In genomic region chr2:218291934-218292699, GRCh38 we compare ENCODE assay signal across 8 cellular contexts. TPM values are rescaled to one million over a fixed set of nuclear protein-coding genes. Genes with fewer than 3 reads are reported as not detected.
A peak's percentile ranks its signal among the peaks of the same experiment; 100 is the strongest.
DNase-seq lines count a peak whose midpoint lies in the region; ATAC-seq, FAIRE-seq and TF ChIP-seq lines count a peak whose summit lies in the region.

TSS of gene TMBIM1 (minus strand) at chr2:218292503. CDS start at chr2:218282141, 10,362 bp downstream.

- H2BK12ac ChIP-seq in H1 (ENCODE audit: low read depth, low read length), result peak within 1 kb of the TSS; percentile 77

- no peak within 1 kb of the TSS for H4K5ac ChIP-seq in H1 (ENCODE audit: insufficient read length, low read depth, low read length)

- ATAC-seq in HG02588 (IDR thresholded peaks at IDR 0.05; ENCODE audit: unreplicated experiment), result peak; percentile 71

- POLR2A ChIA-PET in H1 (lab: Charles Lee; ENCODE audit: partially characterized antibody), result interaction anchor here (0.6 to 1.7 kb wide), 3 partner anchors 10 to 101 kb away, joined by 3 read pairs; no protein-coding TSS in a partner anchor

- H3K4me1 ChIP-seq in H1 (replicated peaks in 1 of 4; ENCODE audit: control insufficient read depth in 3 of 4, insufficient read depth in 4 of 4, low read length in 3 of 4), result peaks cover 0 to 9% (median 4%) of the 10 kb centered on the region in 4 experiments; a peak in 6 of 7 replicates

- WGBS in H1 (ENCODE audit: extremely low coverage in 1 of 2, insufficient coverage in 1 of 2, insufficient read length in 1 of 2, insufficient replicate concordance in 2 of 2, low coverage in 1 of 2, low lambda C conversion rate in 2 of 2, missing lambda C conversion rate in 1 of 2), 2 experiments, result 15% methylated on average over 33 of the region's 62 CpGs; no CpG with 5 or more reads in 1 of the 2 experiments

- TF ChIP-seq EP300 in H1 (IDR thresholded peaks at IDR 0.05; ENCODE audit: borderline replicate concordance in 1 of 2, low read depth in 2 of 2, low read length in 2 of 2), result no peak

- no peaks in the 10 kb centered on the region for H3K79me2 ChIP-seq in H1 (ENCODE audit: control insufficient read depth in 1 of 2, insufficient read depth in 2 of 2, low read length in 2 of 2)

- H3K4me3 ChIP-seq in H1 (ENCODE audit: extremely low read depth in 1 of 4, insufficient read depth in 2 of 4, low read depth in 3 of 4, low read length in 4 of 4), result peak within 1 kb of the TSS; percentile 51 to 66 (median 64)

- peak within 1 kb of the TSS; percentile 36 for H3K18ac ChIP-seq in H1 (ENCODE audit: extremely low read depth, low read length)

- TF ChIP-seq POLR2A in GM12892 (IDR thresholded peaks at IDR 0.05; ENCODE audit: low read depth, low read length) (peak; percentile 25; the same call in 1 of the 2 replicates), H1 (IDR thresholded peaks at IDR 0.05; ENCODE audit: control extremely low read depth in 1 of 2, low read depth in 2 of 2, low read length in 2 of 2) (no peak)

- no peak within 1 kb of the TSS for H3K4ac ChIP-seq in H1 (replicated peaks; ENCODE audit: insufficient read length, low read depth, low read length)

- peak; percentile 34 to 66; a peak in 3 of 4 replicates for TF ChIP-seq RAD21 in H1 (IDR thresholded peaks at IDR 0.05 in 1 of 2, conservative IDR thresholded peaks at IDR 0.05 in 1 of 2; ENCODE audit: low read depth in 2 of 2, low read length in 2 of 2)

- peak within 1 kb of the TSS; percentile 43 to 62 (median 58) for H3K9ac ChIP-seq in H1 (replicated peaks in 1 of 4; ENCODE audit: extremely low read depth in 1 of 4, low read depth in 3 of 4, low read length in 3 of 4)

- H3K36me3 ChIP-seq in H1 (ENCODE audit: control insufficient read depth in 2 of 4, insufficient read depth in 4 of 4, low read length in 3 of 4), result no peaks in the 10 kb centered on the region

- H3K79me1 ChIP-seq in H1 (ENCODE audit: low read depth, low read length), result no peaks in the 10 kb centered on the region

- no peak within 1 kb of the TSS for H2BK120ac ChIP-seq in H1 (replicated peaks; ENCODE audit: low read depth, low read length)

- no peak within 1 kb of the TSS for H3K14ac ChIP-seq in H1 (ENCODE audit: insufficient read length)

- peak; percentile 64 to 87 (median 73) for TF ChIP-seq CTCF in H1 (IDR thresholded peaks at IDR 0.05; ENCODE audit: control extremely low read depth in 1 of 3, insufficient read depth in 1 of 3, low read depth in 1 of 3, low read length in 3 of 3)

- peak within 1 kb of the TSS; percentile 82; the same call in 1 of the 2 replicates for H2AFZ ChIP-seq in H1 (ENCODE audit: low read length)

- no peaks in the 10 kb centered on the region for H4K20me1 ChIP-seq in H1 (replicated peaks in 1 of 2; ENCODE audit: control insufficient read depth in 1 of 2, insufficient read depth in 2 of 2, low read length in 2 of 2)

- FAIRE-seq in GM12892 (lab: Jason Lieb, UNC) (peak; percentile 57), H1 (lab: Jason Lieb, UNC) (no peak)

- H3K23ac ChIP-seq in H1 (ENCODE audit: insufficient read length), result no peak within 1 kb of the TSS

- no peak within 1 kb of the TSS; the same call in 1 of the 2 replicates for H2BK5ac ChIP-seq in H1 (ENCODE audit: low read depth, low read length)

- peaks cover 5% of the 10 kb centered on the region; the same call in 1 of the 2 replicates for H3K23me2 ChIP-seq in H1 (ENCODE audit: low read depth, low read length)

- no peak within 1 kb of the TSS for H2AK5ac ChIP-seq in H1 (ENCODE audit: low read depth, low read length)

- H3K4me2 ChIP-seq in H1 (ENCODE audit: insufficient read depth in 1 of 2, low read depth in 2 of 2, low read length in 2 of 2), result peak within 1 kb of the TSS; percentile 72 to 82

- peak within 1 kb of the TSS; percentile 0 for H4K91ac ChIP-seq in H1 (replicated peaks; ENCODE audit: insufficient read length, low read length)

- H2BK15ac ChIP-seq in H1 (ENCODE audit: low read length), result no peak within 1 kb of the TSS

- H3K27ac ChIP-seq in H1 (ENCODE audit: low read depth, low read length), result no peak within 1 kb of the TSS

- no peak within 1 kb of the TSS for H2BK20ac ChIP-seq in H1 (ENCODE audit: low read length)

- peak; percentile 92 for DNase-seq in GM12892 (ENCODE audit: insufficient read length)
- peak; percentile 16 for DNase-seq in NCI-H226
- DNase-seq in activated CD8-positive, alpha-beta memory T cell treated with anti-CD3 and anti-CD28 coated beads for 24 hours, result peak; percentile 92
- peak in 1 of 2 experiments; percentile 88 for DNase-seq in H1 (ENCODE audit: low read depth in 1 of 2, low spot score in 2 of 2)
- peak; percentile 96 for DNase-seq in mesenteric fat pad (ENCODE audit: low spot score)
- peak; percentile 67 for DNase-seq in stimulated activated CD8-positive, alpha-beta memory T cell treated with anti-CD3 and anti-CD28 coated beads, Interleukin-15, amount 100 ng/mL, for 24 hours (ENCODE audit: low read depth)
- no peak for DNase-seq in NCI-H146 treated with DMSO at 0.1 percent for 48 hours (lab: John Stamatoyannopoulos, UW; ENCODE audit: unreplicated experiment)

- CTCF ChIA-PET in H1 (lab: Charles Lee; ENCODE audit: partially characterized antibody), result interaction anchor here (0.6 to 12.1 kb wide), 16 partner anchors 10 to 156 kb away, joined by 3 to 94 read pairs (median 4); partner anchors contain the start of genes AAMP, CATIP and PNKD

- no peaks in the 10 kb centered on the region for H3K9me3 ChIP-seq in H1 (ENCODE audit: insufficient read depth in 2 of 2, low read depth in 1 of 2, low read length in 1 of 2)

- H4K8ac ChIP-seq in H1 (ENCODE audit: extremely low read depth, insufficient read depth, low read length), result peak within 1 kb of the TSS; percentile 15

- no peaks in the 10 kb centered on the region for H3K27me3 ChIP-seq in H1 (replicated peaks in 1 of 4; ENCODE audit: control insufficient read depth in 3 of 4, extremely low read depth in 1 of 4, insufficient read depth in 3 of 4, low read length in 3 of 4)

- H3K56ac ChIP-seq in H1 (replicated peaks; ENCODE audit: insufficient read length, low read depth, low read length), result no peak within 1 kb of the TSS

TF ChIP-seq in H1, 55 proteins besides CTCF, POLR2A, EP300 and RAD21 (continues in another document):
- TF ChIP-seq RBBP5 (IDR thresholded peaks at IDR 0.05; ENCODE audit: borderline replicate concordance, low read depth, low read length) (peak; percentile 35; the same call in 1 of the 2 replicates), E2F6 (IDR thresholded peaks at IDR 0.05) (0 out of 2 replicates have a peak, but pooled peaks have one; percentile 11), YY1 (IDR thresholded peaks at IDR 0.05; ENCODE audit: low read depth, low read length) (0 out of 2 replicates have a peak, but pooled peaks have one; percentile 47), CBX8 (IDR thresholded peaks at IDR 0.05; ENCODE audit: borderline replicate concordance, low read depth, low read length) (no peak), CTBP2 (IDR thresholded peaks at IDR 0.05; ENCODE audit: borderline replicate concordance, insufficient read depth, insufficient read length, low read length) (peak; percentile 28), EGR1 (IDR thresholded peaks at IDR 0.05; ENCODE audit: borderline replicate concordance, low read depth, low read length) (no peak), USF2 (IDR thresholded peaks at IDR 0.05; ENCODE audit: low read length) (no peak; the same call in none of the 2 replicates), GABPA (IDR thresholded peaks at IDR 0.05; ENCODE audit: borderline replicate concordance, insufficient read depth, low read length) (0 out of 2 replicates have a peak, but pooled peaks have one; percentile 46), NRF1 (IDR thresholded peaks at IDR 0.05; ENCODE audit: low read depth, low read length) (0 out of 2 replicates have a peak, but pooled peaks have one; percentile 3), TAF1 (IDR thresholded peaks at IDR 0.05; ENCODE audit: low read depth, low read length) (0 out of 2 replicates have a peak, but pooled peaks have one; percentile 19), JUN (IDR thresholded peaks at IDR 0.05; ENCODE audit: low read depth, low read length) (no peak), KDM1A (IDR thresholded peaks at IDR 0.05; ENCODE audit: borderline replicate concordance, low read length) (no peak), RFX5 (IDR thresholded peaks at IDR 0.05; ENCODE audit: borderline replicate concordance, low read depth, low read length) (no peak), ASH2L (IDR thresholded peaks at IDR 0.05; ENCODE audit: low read length) (no peak), TAF7 (optimal IDR thresholded peaks at IDR 0.05; ENCODE audit: borderline replicate concordance, low read depth, low read length) (peak; percentile 32), FOSL1 (IDR thresholded peaks at IDR 0.05; ENCODE audit: insufficient read depth, low read depth, low read length) (peak; percentile 58; the same call in 1 of the 2 replicates), PHF8 (conservative IDR thresholded peaks at IDR 0.05; ENCODE audit: low read depth, low read length) (peak; percentile 56; the same call in 1 of the 2 replicates), POLR2AphosphoS5 (IDR thresholded peaks at IDR 0.05; ENCODE audit: low read depth, low read length) (0 out of 2 replicates have a peak, but pooled peaks have one; percentile 21)

RNA-seq across cellular contexts. Expression of gene TMBIM1, which starts in this region (rescaled TPM):
- polyA plus RNA-seq in GM12892 (2012; ENCODE audit: missing spikeins), result 18.7 TPM
- 22.1 and 24.5 TPM in 2 replicates for total RNA-seq in H1 (2021; fragmentation: NEBNext Ultra II Directional; extraction: Animal tissue kit (Norgen Biotek cat#: 25700))
- 36.8 and 43.6 TPM in 2 replicates for polyA plus RNA-seq in H1 (2011; rRNA removed)
- 23.4 TPM for polyA plus RNA-seq in H1 (2011; cell fraction: cytosol; rRNA removed)
- 42.4 TPM for polyA plus RNA-seq in H1 (2011; cell fraction: nucleus; rRNA removed)
- 24.9 to 38.2 TPM (median 34.3 TPM) in 4 replicates for polyA plus RNA-seq in H1 (2012, experiment 1 of 2)
- 42.7 TPM for polyA plus RNA-seq in H1 (2012, experiment 2 of 2)
- polyA plus RNA-seq in H1 (2013, experiment 1 of 2), result 36.6 TPM
- polyA plus RNA-seq in H1 (2013, experiment 2 of 2), result 40.2 TPM
- 37.0 and 45.4 TPM in 2 replicates for polyA minus RNA-seq in H1 (2011; rRNA and poly(A)+ RNA removed)
- 12.4 TPM for polyA minus RNA-seq in H1 (2011; cell fraction: cytosol; rRNA and poly(A)+ RNA removed)
- polyA minus RNA-seq in H1 (2011; cell fraction: nucleus; rRNA and poly(A)+ RNA removed), result 11.7 TPM
- 516 TPM for total RNA-seq in mesenteric fat pad

Comparison
In these comparisons a context has a peak if more than half of its experiments do, and no peak if none do; other contexts are left out.
1. RNA of gene TMBIM1 (total RNA-seq): 516 TPM in mesenteric fat pad (single experiment); 22.1 to 24.5 TPM in H1; every median in the first group is over 10 times any median in the second.